ENCODE assay signal across 9 cellular contexts in genomic region chr9:71897573-71897972, GRCh38. TPM values are rescaled to one million over a fixed set of nuclear protein-coding genes. Genes with fewer than 3 reads are reported as not detected.
DNase-seq lines count a peak whose midpoint lies in the region; ATAC-seq and TF ChIP-seq lines count a peak whose summit lies in the region.
"Had no signal": no experiment of that assay in that cellular context is flagged by ENCODE, and none has a peak within 500 bp of the region (broad histone marks: within the 10 kb centered on the region; RNA-seq: fewer than 3 reads in every experiment).

No MANE protein-coding gene starts in this region.

- H3K27ac Mint-ChIP-seq in activated T-helper 17 cell treated with anti-CD3 and anti-CD28 coated beads, Interleukin-2, amount 50 U/mL, for 72 hours, result peak overlapping the region; percentile 53

- intact Hi-C loops in cardiac septum (cut with DNase I), result no loop called here

- H3K9me3 Mint-ChIP-seq in activated T-helper 17 cell treated with anti-CD3 and anti-CD28 coated beads, Interleukin-2, amount 50 U/mL, for 72 hours, result no peaks in the 10 kb centered on the region

- ATAC-seq in GM19452 (IDR thresholded peaks at IDR 0.05; ENCODE audit: unreplicated experiment) (peak; percentile 46), HG03457 (IDR thresholded peaks at IDR 0.05; ENCODE audit: unreplicated experiment) (peak; percentile 48), omental fat pad (ENCODE audit: low FRiP score) (no peak)
- ATAC-seq in activated T-helper 17 cell treated with anti-CD3 and anti-CD28 coated beads, Interleukin-2, amount 50 U/mL, for 72 hours (replicated peaks), result peak; percentile 68
- ATAC-seq: HepG2 had no signal

- H3K27me3 Mint-ChIP-seq in activated T-helper 17 cell treated with anti-CD3 and anti-CD28 coated beads, Interleukin-2, amount 50 U/mL, for 72 hours, result no peaks in the 10 kb centered on the region

- H3K4me3 Mint-ChIP-seq in activated T-helper 17 cell treated with anti-CD3 and anti-CD28 coated beads, Interleukin-2, amount 50 U/mL, for 72 hours, result no peak overlapping the region

- DNase-seq in CMK (ENCODE audit: low read depth), result peak; percentile 14
- no peak for DNase-seq in occipital lobe (lab: John Stamatoyannopoulos, UW)
- DNase-seq in cardiac septum (ENCODE audit: low spot score), result no peak
- no peak for DNase-seq in NCI-H146 (lab: John Stamatoyannopoulos, UW)
- no peak for DNase-seq in omental fat pad (ENCODE audit: low spot score)

- no peak for TF ChIP-seq CTCF in omental fat pad (IDR thresholded peaks at IDR 0.05)

- H3K4me1 Mint-ChIP-seq in activated T-helper 17 cell treated with anti-CD3 and anti-CD28 coated beads, Interleukin-2, amount 50 U/mL, for 72 hours, result peaks cover 29% of the 10 kb centered on the region

- no peaks in the 10 kb centered on the region for H3K36me3 Mint-ChIP-seq in activated T-helper 17 cell treated with anti-CD3 and anti-CD28 coated beads, Interleukin-2, amount 50 U/mL, for 72 hours (ENCODE audit: low read depth)

RNA-seq across cellular contexts. Expression of gene ABHD17B, which starts 13.4 kb away (rescaled TPM):
- 10 to 100 TPM in 1 of 2 donors, 1 to 10 TPM in 1; 7.1 to 15.6 TPM for total RNA-seq in activated T-helper 17 cell treated with anti-CD3 and anti-CD28 coated beads, Interleukin-2, amount 50 U/mL, for 72 hours
- total RNA-seq in occipital lobe (105 TPM), cardiac septum (7.8 TPM), omental fat pad (10 to 100 TPM; 18.3 to 23.5 (median 19.5) TPM)

RNA-seq across cellular contexts. Expression of gene C9orf85, which starts 13.9 kb away (rescaled TPM):
- 10 to 100 TPM in 1 of 2 donors, 1 to 10 TPM in 1; 7.1 to 10.9 TPM for total RNA-seq in activated T-helper 17 cell treated with anti-CD3 and anti-CD28 coated beads, Interleukin-2, amount 50 U/mL, for 72 hours
- 14.2 TPM for total RNA-seq in occipital lobe
- total RNA-seq in cardiac septum, result 6.2 TPM
- 10 to 100 TPM in 3 of 4 donors, 1 to 10 TPM in 1; 8.2 to 12.7 (median 11.4) TPM for total RNA-seq in omental fat pad
